ENCODE assay signal across 16 cellular contexts in genomic region chr10:72106154-72106849, GRCh38. TPM values are rescaled to one million over a fixed set of nuclear protein-coding genes. Genes with fewer than 3 reads are reported as not detected.
DNase-seq lines count a peak whose midpoint lies in the region; ATAC-seq, FAIRE-seq and TF ChIP-seq lines count a peak whose summit lies in the region.
"Had no signal": no experiment of that assay in that cellular context is flagged by ENCODE, and none has a peak within 500 bp of the region (broad histone marks: within the 10 kb centered on the region; RNA-seq: fewer than 3 reads in every experiment).

No MANE protein-coding gene starts in this region.

- intact Hi-C loops in left cardiac atrium (cut with DNase I), result no loop called here

- H3K36me3 ChIP-seq in right atrium auricular region, result peaks cover 17% of the 10 kb centered on the region
- peaks cover 7% of the 10 kb centered on the region for H3K36me3 ChIP-seq in RWPE2 (ENCODE audit: low read depth)

- no peak for FAIRE-seq in GM12891 (lab: Jason Lieb, UNC)
- FAIRE-seq: GM18507 had no signal

- H3K4me3 ChIP-seq in right atrium auricular region (no peak overlapping the region), RWPE2 (ENCODE audit: severe bottlenecking) (no peak overlapping the region)

- H3K27ac ChIP-seq in right atrium auricular region (peak overlapping the region; percentile 42 to 82), RWPE2 (ENCODE audit: poor library complexity, severe bottlenecking) (peak overlapping the region; percentile 88), epithelial cell of prostate (peak overlapping the region; percentile 88), temporal lobe (ENCODE audit: low read depth, low read length) (peak overlapping the region; percentile 55)
- H3K27ac ChIP-seq: C4-2B had no signal

- DNase-seq in right atrium auricular region (ENCODE audit: low spot score) (no peak), left cardiac atrium (no peak), RWPE2 (ENCODE audit: low spot score) (no peak), epithelial cell of prostate (ENCODE audit: low read depth, low spot score) (no peak), GM12891 (ENCODE audit: insufficient read length, low spot score) (no peak), NOMO-1 treated with DMSO at 0.1 percent for 48 hours (lab: John Stamatoyannopoulos, UW; ENCODE audit: unreplicated experiment) (no peak)
- DNase-seq: amygdala; GF-D8; islet precursor cell; MV-4-11; stimulated activated CD4-positive, alpha-beta T cell treated with anti-CD3 and anti-CD28 coated beads, Interleukin-4, amount 100 ng/mL, for 24 hours; stimulated activated naive CD4-positive, alpha-beta T cell treated with Interleukin-2 at 50 U/mL for 16 hours had no signal

- peaks cover 0 to 36% of the 10 kb centered on the region in 2 donors for H3K4me1 ChIP-seq in right atrium auricular region
- peaks cover 21% of the 10 kb centered on the region for H3K4me1 ChIP-seq in RWPE2 (ENCODE audit: insufficient read depth, poor library complexity, severe bottlenecking)

- no peak for TF ChIP-seq CTCF in right atrium auricular region (IDR thresholded peaks at IDR 0.05)
- no peak for TF ChIP-seq CTCF in RWPE2 (IDR thresholded peaks at IDR 0.05; ENCODE audit: poor library complexity, severe bottlenecking)

- H3K27me3 ChIP-seq in right atrium auricular region (no peaks in the 10 kb centered on the region), RWPE2 (ENCODE audit: insufficient read depth, poor library complexity, severe bottlenecking) (no peaks in the 10 kb centered on the region)

- no peak for TF ChIP-seq POLR2A in GM12891 (IDR thresholded peaks at IDR 0.05; ENCODE audit: low read depth, low read length)

- ATAC-seq in left cardiac atrium (no peak), RWPE2 (ENCODE audit: low read depth) (no peak), GM19324 (IDR thresholded peaks at IDR 0.05; ENCODE audit: low FRiP score, unreplicated experiment) (no peak)

- H3K9me3 ChIP-seq in right atrium auricular region (no peaks in the 10 kb centered on the region), RWPE2 (ENCODE audit: severe bottlenecking) (no peaks in the 10 kb centered on the region)

TF ChIP-seq in GM12891, 5 proteins besides CTCF, POLR2A, EP300 and RAD21:
- TF ChIP-seq PAX5 (IDR thresholded peaks at IDR 0.05; ENCODE audit: insufficient read depth, low read length, severe bottlenecking) (no peak), TAF1 (IDR thresholded peaks at IDR 0.05; ENCODE audit: low read depth, low read length) (no peak), POU2F2 (IDR thresholded peaks at IDR 0.05; ENCODE audit: low read depth, low read length) (no peak), SPI1 (IDR thresholded peaks at IDR 0.05; ENCODE audit: low read depth, low read length) (no peak), POLR2AphosphoS5 (IDR thresholded peaks at IDR 0.05; ENCODE audit: low read depth, low read length) (no peak)
TF ChIP-seq in GM12891: peak in this region for 0.

RNA-seq across cellular contexts. Expression of gene SPOCK2, which starts 18.0 kb away (rescaled TPM):
- total RNA-seq in right atrium auricular region (10 to 100 TPM; 19.3 to 19.8 TPM), left cardiac atrium (1 to 10 TPM; 8.1 to 9.8 TPM), temporal lobe (25.8 TPM)
- polyA plus RNA-seq in GM12891 (2012; ENCODE audit: low read depth, missing spikeins), result 2.3 TPM
